ENCODE assay signal across 9 cellular contexts in genomic region chr7:150388709-150389531, GRCh38. TPM values are rescaled to one million over a fixed set of nuclear protein-coding genes. Genes with fewer than 3 reads are reported as not detected.
DNase-seq lines count a peak whose midpoint lies in the region; ATAC-seq and TF ChIP-seq lines count a peak whose summit lies in the region.
"Had no signal": no experiment of that assay in that cellular context is flagged by ENCODE, and none has a peak within 500 bp of the region (broad histone marks: within the 10 kb centered on the region; RNA-seq: fewer than 3 reads in every experiment).

No MANE protein-coding gene starts in this region.

- peaks cover 20% of the 10 kb centered on the region for H3K4me1 ChIP-seq in mucosa of descending colon (ENCODE audit: low read depth)

- peak; percentile 88 for DNase-seq in Right ventricle myocardium inferior (ENCODE audit: missing footprints)
- no peak for DNase-seq in cardiac septum (ENCODE audit: low spot score)
- DNase-seq in mucosa of descending colon, result peak; percentile 75 to 85 (median 84)
- DNase-seq in GM19240 (ENCODE audit: insufficient read length, low spot score), result no peak
- DNase-seq: CD4-positive, CD25-positive, alpha-beta regulatory T cell had no signal

- intact Hi-C loops in Right ventricle myocardium inferior (cut with DNase I), result no loop called here
- intact Hi-C loops in cardiac septum (cut with DNase I), result loop anchor here (5.0 kb wide), 1 partner anchor 47 kb away; the partner anchor contains the start of gene RARRES2
- intact Hi-C loops in mucosa of descending colon (cut with DNase I, micrococcal nuclease), result no loop called here

- H3K4me3 ChIP-seq in mucosa of descending colon, result no peak overlapping the region

- peak; percentile 71 for TF ChIP-seq CTCF in mucosa of descending colon (IDR thresholded peaks at IDR 0.05)

- ATAC-seq in Right ventricle myocardium inferior (peak; percentile 96), mucosa of descending colon (peak; percentile 80), GM18868 (IDR thresholded peaks at IDR 0.05; ENCODE audit: unreplicated experiment) (no peak), GM21786 (IDR thresholded peaks at IDR 0.05; ENCODE audit: unreplicated experiment) (no peak), HG03095 (IDR thresholded peaks at IDR 0.05; ENCODE audit: unreplicated experiment) (no peak)

- no peaks in the 10 kb centered on the region for H3K9me3 ChIP-seq in mucosa of descending colon

- H3K36me3 ChIP-seq in mucosa of descending colon (ENCODE audit: low read depth), result no peaks in the 10 kb centered on the region

- peak overlapping the region; percentile 89 for H3K27ac ChIP-seq in cingulate gyrus (ENCODE audit: low read depth, low read length)

RNA-seq across cellular contexts. Expression of gene ZNF775, which starts 9.8 kb away (rescaled TPM):
- total RNA-seq in Right ventricle myocardium inferior, result 3.3 TPM
- total RNA-seq in cardiac septum, result 3.4 TPM
- total RNA-seq in mucosa of descending colon, result 10 to 100 TPM; 10.9 to 11.8 (median 11.3) TPM

RNA-seq across cellular contexts. Expression of gene REPIN1, which starts 20.3 kb away (rescaled TPM):
- total RNA-seq in Right ventricle myocardium inferior (111 TPM), cardiac septum (85.5 TPM), mucosa of descending colon (100 to 1,000 TPM; 151 to 228 (median 202) TPM)

RNA-seq across cellular contexts. Expression of gene RARRES2, which starts 47.5 kb away (rescaled TPM):
- total RNA-seq in Right ventricle myocardium inferior (32.6 TPM), cardiac septum (10.6 TPM), mucosa of descending colon (100 to 1,000 TPM in 1 of 3 donors, 10 to 100 TPM in 2; 82.6 to 202 (median 98.9) TPM)
- total RNA-seq: CD4-positive, CD25-positive, alpha-beta regulatory T cell had no signal

Comparison
In these comparisons a context has a peak if more than half of its experiments do, and no peak if none do; other contexts are left out.
1. DNase-seq: peak in Right ventricle myocardium inferior (single experiment) and mucosa of descending colon (3 of 3); none in cardiac septum (single experiment) and GM19240 (single experiment).
2. ATAC-seq: peak in Right ventricle myocardium inferior (single experiment) and mucosa of descending colon (single experiment); none in GM18868 (single experiment), GM21786 (single experiment) and HG03095 (single experiment).